Comparison of ENCODE assay signal across 18 cellular contexts in genomic region chr3:9157651-9158383, GRCh38.
A peak's percentile ranks its signal among the peaks of the same experiment; 100 is the strongest.
DNase-seq lines count a peak whose midpoint lies in the region; ATAC-seq, FAIRE-seq and TF ChIP-seq lines count a peak whose summit lies in the region.
"Had no signal": no experiment of that assay in that cellular context is flagged by ENCODE, and none has a peak within 500 bp of the region (broad histone marks: within the 10 kb centered on the region; RNA-seq: fewer than 3 reads in every experiment).

No MANE protein-coding gene starts in this region.

- no peak for TF ChIP-seq RAD21 in GM12878 (IDR thresholded peaks at IDR 0.05; ENCODE audit: insufficient read depth, low read depth, low read length)

- H3K4me1 ChIP-seq in GM23338 (ENCODE audit: insufficient read depth) (peaks cover 5% of the 10 kb centered on the region), KMS-11 (ENCODE audit: low read depth, poor library complexity, severe bottlenecking) (no peaks in the 10 kb centered on the region), GM12878 (ENCODE audit: control insufficient read depth, insufficient read depth, low read length) (no peaks in the 10 kb centered on the region)
- H3K4me1 ChIP-seq: SJSA1 had no signal

- H3K27me3 ChIP-seq in GM23338 (ENCODE audit: insufficient read depth) = no peaks in the 10 kb centered on the region
- H3K27me3 ChIP-seq in KMS-11 (ENCODE audit: insufficient read depth, low read depth) = no peaks in the 10 kb centered on the region
- H3K27me3 ChIP-seq in GM12878 (replicated peaks in 1 of 2; ENCODE audit: control insufficient read depth in 2 of 2, insufficient read depth in 2 of 2, low read length in 1 of 2) = no peaks in the 10 kb centered on the region
- H3K27me3 ChIP-seq: SJSA1 had no signal

- H3K4me1 Mint-ChIP-seq in GM23338 (peaks cover 14% of the 10 kb centered on the region), nephron (peaks cover 43% of the 10 kb centered on the region)
- H3K4me1 Mint-ChIP-seq: CD14-positive monocyte had no signal

- H3K4me2 ChIP-seq in GM23338 (no peak overlapping the region), KMS-11 (no peak overlapping the region), GM12878 (ENCODE audit: control insufficient read depth, insufficient read depth) (no peak overlapping the region)

- H3K9ac ChIP-seq in KMS-11 (no peak overlapping the region), GM12878 (ENCODE audit: control insufficient read depth, insufficient read depth, low read length) (no peak overlapping the region)

- H3K27me3 Mint-ChIP-seq in GM23338 (ENCODE audit: insufficient read depth, low read depth, poor library complexity) (peaks cover 8% of the 10 kb centered on the region), nephron (ENCODE audit: low read depth) (no peaks in the 10 kb centered on the region)

- H2AFZ ChIP-seq in GM23338 (no peak overlapping the region), KMS-11 (ENCODE audit: low read depth) (peak overlapping the region; percentile 6; the same call in 1 of the 2 replicates), GM12878 (ENCODE audit: control insufficient read depth, low read depth, low read length) (no peak overlapping the region)

- no peak for TF ChIP-seq EP300 in GM12878 (IDR thresholded peaks at IDR 0.05; ENCODE audit: borderline replicate concordance in 1 of 2, control insufficient read depth in 1 of 2, low read depth in 2 of 2, low read length in 2 of 2)

- H3K27ac Mint-ChIP-seq in GM23338 = no peak overlapping the region
- peak overlapping the region in 2 of 3 experiments; percentile 21 to 60 for H3K27ac Mint-ChIP-seq in nephron
- H3K27ac Mint-ChIP-seq: CD14-positive monocyte had no signal

- H3K9me2 ChIP-seq in GM23338 (ENCODE audit: insufficient read depth) = no peaks in the 10 kb centered on the region

- H3K27ac ChIP-seq in GM23338 (ENCODE audit: low read depth) (no peak overlapping the region), KMS-11 (no peak overlapping the region), GM12878 (ENCODE audit: control insufficient read depth, insufficient read depth) (no peak overlapping the region)
- H3K27ac ChIP-seq: SJSA1 had no signal

- H3K4me3 ChIP-seq in GM23338 = no peak overlapping the region
- H3K4me3 ChIP-seq in KMS-11 (IDR thresholded peaks at IDR 0.05; ENCODE audit: insufficient read depth, low read depth, low read length) = no peak overlapping the region
- H3K4me3 ChIP-seq in GM12878 = no peak overlapping the region
- no peak overlapping the region for H3K4me3 ChIP-seq in foreskin fibroblast (ENCODE audit: low read depth in 1 of 2, low read length in 2 of 2)
- H3K4me3 ChIP-seq: SJSA1 had no signal

- CTCF ChIA-PET in GM12878 (lab: Yijun Ruan, JAX) = no interaction called here

- intact Hi-C loops in GM12878 (cut with micrococcal nuclease; ENCODE audit: unreplicated experiment) = no loop called here

- no TSS peak for BruUV-seq in GM12878 (replicated peaks; lab: Mats Ljungman, UMichigan)

- TF ChIP-seq CTCF in GM23338 (conservative IDR thresholded peaks at IDR 0.05; ENCODE audit: low read depth in 2 of 2) = no peak
- no peak for TF ChIP-seq CTCF in KMS-11 (conservative IDR thresholded peaks at IDR 0.05; ENCODE audit: low read depth, low read length)
- TF ChIP-seq CTCF in GM12878 (IDR thresholded peaks at IDR 0.05 in 2 of 3, conservative IDR thresholded peaks at IDR 0.05 in 1 of 3; ENCODE audit: control insufficient read depth in 2 of 3, extremely low read depth in 1 of 3, insufficient read depth in 1 of 3, low read depth in 3 of 3, low read length in 3 of 3) = no peak
- TF ChIP-seq CTCF in nephron (IDR thresholded peaks at IDR 0.05; ENCODE audit: unreplicated experiment in 3 of 3) = no peak
- no peak for TF ChIP-seq CTCF in foreskin fibroblast (IDR thresholded peaks at IDR 0.05; ENCODE audit: low read depth, low read length)

- H3K36me3 Mint-ChIP-seq in GM23338 (ENCODE audit: low read depth) (no peaks in the 10 kb centered on the region), nephron (ENCODE audit: low read depth) (peaks cover 3% of the 10 kb centered on the region)
- H3K36me3 Mint-ChIP-seq: CD14-positive monocyte had no signal

- WGBS in GM12878 (ENCODE audit: insufficient coverage, insufficient replicate concordance, low lambda C conversion rate, missing lambda C conversion rate) = 72% methylated on average over 5 of the region's 5 CpGs

- no peaks in the 10 kb centered on the region for H3F3A ChIP-seq in GM23338 (replicated peaks; ENCODE audit: low read depth)

- POLR2A ChIA-PET in GM12878 (lab: Charles Lee) = interaction anchor here (1.8 kb wide), 1 partner anchor 10 kb away, joined by 4 read pairs; no protein-coding TSS in a partner anchor

- H3K9me3 Mint-ChIP-seq in GM23338 (no peaks in the 10 kb centered on the region), nephron (no peaks in the 10 kb centered on the region)

- SMC1A ChIA-PET in GM12878 (lab: Charles Lee; ENCODE audit: uncharacterized antibody, unreplicated experiment) = no interaction called here

- H4K20me1 ChIP-seq in GM23338 (replicated peaks; ENCODE audit: insufficient read depth) = no peaks in the 10 kb centered on the region
- H4K20me1 ChIP-seq in KMS-11 (ENCODE audit: insufficient read depth) = no peaks in the 10 kb centered on the region
- no peaks in the 10 kb centered on the region for H4K20me1 ChIP-seq in GM12878 (ENCODE audit: control insufficient read depth, insufficient read depth)

- H3K9me3 ChIP-seq in GM12878 (replicated peaks; ENCODE audit: control insufficient read depth, insufficient read depth, low read length) = no peaks in the 10 kb centered on the region
- H3K9me3 ChIP-seq: SJSA1 had no signal

- no peaks in the 10 kb centered on the region for H3K36me3 ChIP-seq in GM23338 (ENCODE audit: insufficient read depth)
- no peaks in the 10 kb centered on the region for H3K36me3 ChIP-seq in KMS-11 (ENCODE audit: insufficient read depth)
- H3K36me3 ChIP-seq in GM12878 (ENCODE audit: control insufficient read depth in 2 of 2, insufficient read depth in 2 of 2, low read length in 1 of 2) = no peaks in the 10 kb centered on the region
- H3K36me3 ChIP-seq: SJSA1 had no signal

- DNase-seq in GM23338 (ENCODE audit: low spot score) = peak; percentile 50
- no peak for DNase-seq in GM12878 (ENCODE audit: low read depth, low spot score)
- no peak for DNase-seq in foreskin fibroblast
- DNase-seq: ACHN, AML-193, EL, Kasumi-1, NCI-H1417 treated with DMSO at 0.1 percent for 48 hours, NCI-H2029, NCI-H2171, NCI-H446, NCI-H69 had no signal

- FAIRE-seq in GM12878 (lab: Jason Lieb, UNC) = no peak

- RAD21 ChIA-PET in GM12878 (lab: Charles Lee; ENCODE audit: unreplicated experiment) = no interaction called here

- H3K79me2 ChIP-seq in GM23338 (replicated peaks; ENCODE audit: insufficient read depth) = no peaks in the 10 kb centered on the region
- no peaks in the 10 kb centered on the region for H3K79me2 ChIP-seq in KMS-11 (ENCODE audit: insufficient read depth, low read depth)
- H3K79me2 ChIP-seq in GM12878 (ENCODE audit: control insufficient read depth, insufficient read depth, low read length) = no peaks in the 10 kb centered on the region

- no peak for TF ChIP-seq POLR2A in GM12878 (IDR thresholded peaks at IDR 0.05; ENCODE audit: low read depth, low read length)

- ATAC-seq in GM23338 (peak; percentile 60), GM12878 (no peak), HG02973 (IDR thresholded peaks at IDR 0.05; ENCODE audit: unreplicated experiment) (no peak), GM18519 (IDR thresholded peaks at IDR 0.05; ENCODE audit: low FRiP score, unreplicated experiment) (no peak)

- in situ Hi-C loops in GM12878 (cut with MboI) = no loop called here

- no peak overlapping the region for H3K4me3 Mint-ChIP-seq in GM23338
- no peak overlapping the region for H3K4me3 Mint-ChIP-seq in nephron
- H3K4me3 Mint-ChIP-seq: CD14-positive monocyte had no signal

TF ChIP-seq in GM23338, 12 proteins besides CTCF, POLR2A, EP300 and RAD21 (continues in another document):
- no peak for TF ChIP-seq ZNF114 (CRISPR knock-in tag; IDR thresholded peaks at IDR 0.05)
- no peak for TF ChIP-seq EZH2 (IDR thresholded peaks at IDR 0.05; ENCODE audit: low read depth, unreplicated experiment)

TF ChIP-seq in GM12878, 131 proteins besides CTCF, POLR2A, EP300 and RAD21:
- TF ChIP-seq GABPA (IDR thresholded peaks at IDR 0.05; ENCODE audit: low read depth) = peak; percentile 75; the same call in 1 of the 2 replicates
- TF ChIP-seq, protein P1, sequence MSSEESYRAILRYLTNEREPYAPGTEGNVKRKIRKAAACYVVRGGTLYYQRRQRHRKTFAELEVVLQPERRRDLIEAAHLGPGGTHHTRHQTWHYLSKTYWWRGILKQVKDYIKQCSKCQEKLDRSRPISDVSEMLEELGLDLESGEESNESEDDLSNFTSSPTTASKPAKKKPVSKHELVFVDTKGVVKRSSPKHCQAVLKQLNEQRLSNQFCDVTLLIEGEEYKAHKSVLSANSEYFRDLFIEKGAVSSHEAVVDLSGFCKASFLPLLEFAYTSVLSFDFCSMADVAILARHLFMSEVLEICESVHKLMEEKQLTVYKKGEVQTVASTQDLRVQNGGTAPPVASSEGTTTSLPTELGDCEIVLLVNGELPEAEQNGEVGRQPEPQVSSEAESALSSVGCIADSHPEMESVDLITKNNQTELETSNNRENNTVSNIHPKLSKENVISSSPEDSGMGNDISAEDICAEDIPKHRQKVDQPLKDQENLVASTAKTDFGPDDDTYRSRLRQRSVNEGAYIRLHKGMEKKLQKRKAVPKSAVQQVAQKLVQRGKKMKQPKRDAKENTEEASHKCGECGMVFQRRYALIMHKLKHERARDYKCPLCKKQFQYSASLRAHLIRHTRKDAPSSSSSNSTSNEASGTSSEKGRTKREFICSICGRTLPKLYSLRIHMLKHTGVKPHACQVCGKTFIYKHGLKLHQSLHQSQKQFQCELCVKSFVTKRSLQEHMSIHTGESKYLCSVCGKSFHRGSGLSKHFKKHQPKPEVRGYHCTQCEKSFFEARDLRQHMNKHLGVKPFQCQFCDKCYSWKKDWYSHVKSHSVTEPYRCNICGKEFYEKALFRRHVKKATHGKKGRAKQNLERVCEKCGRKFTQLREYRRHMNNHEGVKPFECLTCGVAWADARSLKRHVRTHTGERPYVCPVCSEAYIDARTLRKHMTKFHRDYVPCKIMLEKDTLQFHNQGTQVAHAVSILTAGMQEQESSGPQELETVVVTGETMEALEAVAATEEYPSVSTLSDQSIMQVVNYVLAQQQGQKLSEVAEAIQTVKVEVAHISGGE (CRISPR knock-in tag; IDR thresholded peaks at IDR 0.05) = peak; percentile 59
- TF ChIP-seq RAD51 (IDR thresholded peaks at IDR 0.05) = no peak
- TF ChIP-seq RELA (IDR thresholded peaks at IDR 0.05; ENCODE audit: borderline replicate concordance, partially characterized antibody) = no peak
- no peak for TF ChIP-seq ZNF622 (IDR thresholded peaks at IDR 0.05)
- TF ChIP-seq TCF3 (IDR thresholded peaks at IDR 0.05; ENCODE audit: borderline replicate concordance, insufficient read depth, low read depth, low read length) = no peak
- TF ChIP-seq ZBED1 (IDR thresholded peaks at IDR 0.05; ENCODE audit: borderline replicate concordance) = no peak
